23 cellular contexts compared by ENCODE assay signal in the genomic region with DNA sequence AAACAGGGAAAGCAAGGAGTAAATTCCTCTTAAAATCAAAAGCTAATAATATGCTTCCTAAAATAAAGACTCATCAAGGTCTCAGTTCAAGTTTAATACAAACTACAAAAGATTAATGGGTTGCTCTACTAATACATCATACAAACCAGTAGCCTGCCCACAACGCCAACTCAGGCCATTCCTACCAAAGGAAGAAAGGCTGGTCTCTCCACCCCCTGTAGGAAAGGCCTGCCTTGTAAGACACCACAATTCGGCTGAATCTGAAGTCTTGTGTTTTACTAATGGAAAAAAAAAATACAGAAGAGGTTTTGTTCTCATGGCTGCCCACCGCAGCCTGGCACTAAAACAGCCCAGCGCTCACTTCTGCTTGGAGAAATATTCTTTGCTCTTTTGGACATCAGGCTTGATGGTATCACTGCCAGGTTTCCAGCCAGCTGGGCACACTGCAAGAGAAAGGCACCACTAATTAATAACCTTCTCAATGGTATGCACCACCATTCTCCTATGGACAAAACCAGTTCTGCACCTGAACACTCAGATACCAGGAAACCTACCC. TPM values are rescaled to one million over a fixed set of nuclear protein-coding genes. Genes with fewer than 3 reads are reported as not detected.
DNase-seq lines count a peak whose midpoint lies in the region; ATAC-seq, FAIRE-seq and TF ChIP-seq lines count a peak whose summit lies in the region.
"Had no signal": no experiment of that assay in that cellular context is flagged by ENCODE, and none has a peak within 500 bp of the region (broad histone marks: within the 10 kb centered on the region; RNA-seq: fewer than 3 reads in every experiment).

No MANE protein-coding gene starts in this region.

- H3K9me3 ChIP-seq in HepG2 (ENCODE audit: low read length) (no peaks in the 10 kb centered on the region), right lobe of liver (no peaks in the 10 kb centered on the region), mesenchymal stem cell (ENCODE audit: control insufficient read depth, low read length) (no peaks in the 10 kb centered on the region)
- H3K9me3 ChIP-seq: body of pancreas, colonic mucosa, right atrium auricular region, thoracic aorta had no signal

- TF ChIP-seq POLR2A in HepG2 (IDR thresholded peaks at IDR 0.05; ENCODE audit: insufficient read depth in 1 of 2, low read depth in 2 of 2, low read length in 2 of 2) (no peak; a peak in 1 of 4 replicates), right lobe of liver (IDR thresholded peaks at IDR 0.05) (no peak)

- H3K27me3 ChIP-seq in HepG2 (ENCODE audit: control insufficient read depth in 1 of 2, insufficient read depth in 2 of 2, low read length in 2 of 2) (no peaks in the 10 kb centered on the region), right lobe of liver (no peaks in the 10 kb centered on the region), mesenchymal stem cell (ENCODE audit: control insufficient read depth in 1 of 2, insufficient read depth in 1 of 2, low read length in 2 of 2) (no peaks in the 10 kb centered on the region)
- H3K27me3 ChIP-seq: body of pancreas, colonic mucosa, hepatocyte, right atrium auricular region had no signal

- H3K4me1 ChIP-seq in HepG2 (ENCODE audit: insufficient read depth, low read length) (peaks cover 52% of the 10 kb centered on the region), right lobe of liver (peaks cover 0 to 26% (median 7%) of the 10 kb centered on the region in 4 donors), mesenchymal stem cell (ENCODE audit: control insufficient read depth, insufficient read depth, low read depth, low read length) (peaks cover 4% of the 10 kb centered on the region)
- H3K4me1 ChIP-seq: body of pancreas, colonic mucosa had no signal

- H3K14ac ChIP-seq in mesenchymal stem cell (ENCODE audit: low read length in 2 of 2): no peak overlapping the region

- H2BK12ac ChIP-seq in mesenchymal stem cell (ENCODE audit: low read length in 2 of 2): no peak overlapping the region

- H4K91ac ChIP-seq in mesenchymal stem cell (ENCODE audit: low read length): no peak overlapping the region

- H3K27ac ChIP-seq in HepG2 (ENCODE audit: extremely low read length, insufficient read depth, low read length) (peak overlapping the region; percentile 8), right lobe of liver (no peak overlapping the region), caudate nucleus (ENCODE audit: low read depth, low read length) (peak overlapping the region; percentile 72), mesenchymal stem cell (ENCODE audit: low read length, poor library complexity, severe bottlenecking) (no peak overlapping the region)
- H3K27ac ChIP-seq: body of pancreas, colonic mucosa, hepatocyte, thoracic aorta had no signal

- peaks cover 35 to 63% of the 10 kb centered on the region in 2 experiments for H3K36me3 ChIP-seq in HepG2 (replicated peaks in 1 of 2; ENCODE audit: control insufficient read depth in 1 of 2, insufficient read depth in 2 of 2, low read length in 2 of 2)
- H3K36me3 ChIP-seq in right lobe of liver: peaks cover 0 to 74% (median 48%) of the 10 kb centered on the region in 4 donors
- peaks cover 66 to 82% of the 10 kb centered on the region in 2 experiments for H3K36me3 ChIP-seq in mesenchymal stem cell (ENCODE audit: control insufficient read depth in 1 of 2, insufficient read depth in 2 of 2, low read depth in 1 of 2, low read length in 2 of 2)

- TF ChIP-seq EP300 in HepG2 (IDR thresholded peaks at IDR 0.05; ENCODE audit: low read depth in 2 of 2, low read length in 2 of 2) (no peak), HepG2 (CRISPR knock-in tag; IDR thresholded peaks at IDR 0.05; ENCODE audit: borderline replicate concordance) (no peak)

- H3K79me2 ChIP-seq in HepG2 (ENCODE audit: insufficient read depth, low read length): peaks cover 16% of the 10 kb centered on the region

- H3K4me2 ChIP-seq in HepG2 (ENCODE audit: low read depth, low read length): no peak overlapping the region
- no peak overlapping the region for H3K4me2 ChIP-seq in mesenchymal stem cell (ENCODE audit: low read length, poor library complexity, severe bottlenecking)
- H3K4me2 ChIP-seq: hepatocyte had no signal

- no TSS peak for BruUV-seq in HepG2 (replicated peaks; lab: Mats Ljungman, UMichigan)

- no peak overlapping the region for H3K23ac ChIP-seq in mesenchymal stem cell (ENCODE audit: low read length in 2 of 2)

- no peak for FAIRE-seq in HepG2 (lab: Jason Lieb, UNC)

- H4K20me1 ChIP-seq in HepG2 (ENCODE audit: insufficient read depth, low read length): peaks cover 37% of the 10 kb centered on the region

- no peak overlapping the region for H4K8ac ChIP-seq in mesenchymal stem cell (ENCODE audit: low read length)

- H2BK5ac ChIP-seq in mesenchymal stem cell (ENCODE audit: low read depth, low read length, poor library complexity, severe bottlenecking): no peak overlapping the region

- H3K4me3 ChIP-seq in HepG2 (replicated peaks in 1 of 3; ENCODE audit: insufficient read depth in 1 of 3, low read depth in 2 of 3, low read length in 3 of 3) (no peak overlapping the region), right lobe of liver (no peak overlapping the region), mesenchymal stem cell (ENCODE audit: insufficient read depth in 1 of 2, low read depth in 1 of 2, low read length in 2 of 2) (no peak overlapping the region)
- H3K4me3 ChIP-seq: body of pancreas, colonic mucosa, hepatocyte, lung, right atrium auricular region, thoracic aorta had no signal

- no peak for DNase-seq in HepG2 (ENCODE audit: low spot score)
- no peak for DNase-seq in right lobe of liver
- peak in 15 of 61 donors; percentile 4 to 55 (median 21) for DNase-seq in caudate nucleus (lab: John Stamatoyannopoulos, UW)
- DNase-seq in mesenchymal stem cell: no peak
- no peak for DNase-seq in GM20000 (ENCODE audit: low spot score)
- DNase-seq in D341Med (ENCODE audit: low spot score): no peak
- DNase-seq in NCI-H1105 (lab: John Stamatoyannopoulos, UW): no peak
- DNase-seq: activated CD4-positive, alpha-beta T cell treated with anti-CD3 and anti-CD28 coated beads, Interleukin-2, amount 50 U/mL, for 48 hours; activated naive CD4-positive, alpha-beta T cell treated with anti-CD3 and anti-CD28 coated beads, Interleukin-2, amount 50 U/mL, for 16 hours; body of pancreas; CD4-positive, CD25-positive, alpha-beta regulatory T cell; colonic mucosa; DMS53; GF-D8; islet precursor cell; NCI-H1436 treated with DMSO at 0.1 percent for 48 hours; NCI-H526 treated with DMSO at 0.1 percent for 48 hours; SHP77 treated with DMSO at 0.1 percent for 48 hours; T-cell had no signal

- H3K79me1 ChIP-seq in mesenchymal stem cell (replicated peaks; ENCODE audit: low read length, poor library complexity, severe bottlenecking): peaks cover 12% of the 10 kb centered on the region

- H3K4ac ChIP-seq in mesenchymal stem cell (ENCODE audit: low read depth in 1 of 2, low read length in 2 of 2): no peak overlapping the region

- intact Hi-C loops in HepG2 (cut with micrococcal nuclease; ENCODE audit: unreplicated experiment) (no loop called here), right lobe of liver (cut with DNase I) (loop anchor here in 1 of 2 donors (5.0 kb wide), 1 partner anchor 56 kb away; no protein-coding TSS in a partner anchor)

- ATAC-seq in HepG2: no peak
- ATAC-seq in right lobe of liver: no peak
- ATAC-seq: body of pancreas, T-cell had no signal

- TF ChIP-seq CTCF in HepG2 (CRISPR knock-in tag; IDR thresholded peaks at IDR 0.05) (no peak), right lobe of liver (IDR thresholded peaks at IDR 0.05) (no peak), GM20000 (IDR thresholded peaks at IDR 0.05; ENCODE audit: extremely low read depth, missing control alignments) (no peak)

- WGBS in HepG2 (ENCODE audit: low lambda C conversion rate): 92% methylated on average over 4 of the region's 4 CpGs
- 69% methylated on average over 3 of the region's 4 CpGs for WGBS in right lobe of liver (ENCODE audit: insufficient coverage, low coverage, low lambda C conversion rate, missing lambda C conversion rate)
- WGBS in mesenchymal stem cell: over 99% methylated on average over 4 of the region's 4 CpGs

- no peak overlapping the region for H2AK5ac ChIP-seq in mesenchymal stem cell (ENCODE audit: low read length, severe bottlenecking)

- H3K18ac ChIP-seq in mesenchymal stem cell (ENCODE audit: low read depth in 1 of 2, low read length in 2 of 2): no peak overlapping the region

- H2BK15ac ChIP-seq in mesenchymal stem cell (ENCODE audit: low read depth, poor library complexity, severe bottlenecking): no peak overlapping the region

- CTCF ChIA-PET in HepG2 (lab: Yijun Ruan, JAX; ENCODE audit: low intra/inter-chr PET ratio, low total read pairs): interaction anchor here (3.6 kb wide), 1 partner anchor 58 kb away, joined by 49 read pairs; no protein-coding TSS in a partner anchor

- in situ Hi-C loops in HepG2 (cut with HindIII; ENCODE audit: extremely low pct_ligation_motif_present, low pct_unique_long_range_greater_than_20kb): loop anchor here (5.0 kb wide), 1 partner anchor 56 kb away; no protein-coding TSS in a partner anchor

- TF ChIP-seq RAD21 in HepG2 (CRISPR knock-in tag; IDR thresholded peaks at IDR 0.05): no peak

- H2BK120ac ChIP-seq in mesenchymal stem cell (ENCODE audit: low read depth, low read length): no peak overlapping the region

- H2AFZ ChIP-seq in HepG2 (ENCODE audit: low read length) (no peak overlapping the region), mesenchymal stem cell (ENCODE audit: low read depth, low read length) (no peak overlapping the region)
- H2AFZ ChIP-seq: hepatocyte had no signal

- POLR2A ChIA-PET in HepG2 (lab: Yijun Ruan, JAX): interaction anchor here (0.6 to 8.0 kb wide), 8 partner anchors 8 to 59 kb away, joined by 3 to 110 read pairs (median 12); partner anchors contain the start of genes CCDC163, MMACHC, PRDX1 and TESK2

- no peak overlapping the region for H3K9ac ChIP-seq in HepG2 (ENCODE audit: insufficient read depth, low read depth, low read length)
- H3K9ac ChIP-seq in mesenchymal stem cell (ENCODE audit: low read length): peak overlapping the region; percentile 9

RNA-seq across cellular contexts. Expression of gene PRDX1, which starts 10.6 kb away (rescaled TPM):
- total RNA-seq in HepG2 (2016; rRNA removed; fragmentation: Illumina TruSeq; extraction: Trizol) (1,898 and 2,651 TPM in 2 replicates), right lobe of liver (100 to 1,000 TPM; 315 to 672 (median 358) TPM)
- 648 and 690 TPM in 2 replicates for total RNA-seq in HepG2 (2016; cell fraction: cytosol; rRNA removed; fragmentation: Illumina TruSeq; extraction: Trizol; ENCODE audit: low read depth)
- 1,942 and 2,764 TPM in 2 replicates for total RNA-seq in HepG2 (2016; cell fraction: insoluble cytoplasmic fraction; rRNA removed; fragmentation: Illumina TruSeq; extraction: Trizol)
- 688 and 689 TPM in 2 replicates for total RNA-seq in HepG2 (2016; cell fraction: membrane; rRNA removed; fragmentation: Illumina TruSeq; extraction: Trizol)
- 599 and 644 TPM in 2 replicates for total RNA-seq in HepG2 (2016; cell fraction: nucleus; rRNA removed; fragmentation: Illumina TruSeq; extraction: Trizol)
- 550 and 761 TPM in 2 replicates for polyA plus RNA-seq in HepG2 (2011; rRNA removed)
- 477 and 587 TPM in 2 replicates for polyA plus RNA-seq in HepG2 (2011; cell fraction: cytosol; rRNA removed)
- polyA plus RNA-seq in HepG2 (2011; cell fraction: nucleus; rRNA removed): 93.4 and 123 TPM in 2 replicates
- polyA plus RNA-seq in HepG2 (2012): 725 and 786 TPM in 2 replicates
- polyA plus RNA-seq in HepG2 (2016; cell fraction: cytosol; fragmentation: Illumina TruSeq; extraction: Trizol; ENCODE audit: low read depth): 598 and 600 TPM in 2 replicates
- polyA plus RNA-seq in HepG2 (2016; cell fraction: insoluble cytoplasmic fraction; fragmentation: Illumina TruSeq; extraction: Trizol; ENCODE audit: low read depth): 2,458 and 2,666 TPM in 2 replicates
- polyA plus RNA-seq in HepG2 (2016; cell fraction: membrane; fragmentation: Illumina TruSeq; extraction: Trizol; ENCODE audit: low read depth): 496 and 500 TPM in 2 replicates
- polyA plus RNA-seq in HepG2 (2016; cell fraction: nucleus; fragmentation: Illumina TruSeq; extraction: Trizol; ENCODE audit: insufficient read depth, low read depth): 910 and 953 TPM in 2 replicates
- polyA minus RNA-seq in HepG2 (2011; rRNA and poly(A)+ RNA removed; ENCODE audit: low replicate concordance): 219 and 566 TPM in 2 replicates
- 202 and 238 TPM in 2 replicates for polyA minus RNA-seq in HepG2 (2011; cell fraction: cytosol; rRNA and poly(A)+ RNA removed)
- 82.1 and 96.2 TPM in 2 replicates for polyA minus RNA-seq in HepG2 (2011; cell fraction: nucleus; rRNA and poly(A)+ RNA removed)
- polyA plus RNA-seq in mesenchymal stem cell (2013, experiment 1 of 2): 543 TPM
- polyA plus RNA-seq in mesenchymal stem cell (2013, experiment 2 of 2): 562 TPM

RNA-seq across cellular contexts. Expression of gene MMACHC, which starts 10.9 kb away (rescaled TPM):
- total RNA-seq in HepG2 (2016; rRNA removed; fragmentation: Illumina TruSeq; extraction: Trizol) (10.3 and 13.4 TPM in 2 replicates), right lobe of liver (10 to 100 TPM in 5 of 6 experiments, 1 to 10 TPM in 1; 7.7 to 38.5 (median 17.3) TPM)
- total RNA-seq in HepG2 (2016; cell fraction: cytosol; rRNA removed; fragmentation: Illumina TruSeq; extraction: Trizol; ENCODE audit: low read depth): 1.7 and 1.8 TPM in 2 replicates
- total RNA-seq in HepG2 (2016; cell fraction: insoluble cytoplasmic fraction; rRNA removed; fragmentation: Illumina TruSeq; extraction: Trizol): 9.5 and 12.8 TPM in 2 replicates
- 6.3 and 6.7 TPM in 2 replicates for total RNA-seq in HepG2 (2016; cell fraction: membrane; rRNA removed; fragmentation: Illumina TruSeq; extraction: Trizol)
- 4.7 and 6.2 TPM in 2 replicates for total RNA-seq in HepG2 (2016; cell fraction: nucleus; rRNA removed; fragmentation: Illumina TruSeq; extraction: Trizol)
- 11.6 and 12.9 TPM in 2 replicates for polyA plus RNA-seq in HepG2 (2011; rRNA removed)
- 10.0 and 13.8 TPM in 2 replicates for polyA plus RNA-seq in HepG2 (2011; cell fraction: cytosol; rRNA removed)
- polyA plus RNA-seq in HepG2 (2011; cell fraction: nucleus; rRNA removed): 6.5 and 7.9 TPM in 2 replicates
- polyA plus RNA-seq in HepG2 (2012): 5.7 and 8.2 TPM in 2 replicates
- 2.7 and 4.1 TPM in 2 replicates for polyA plus RNA-seq in HepG2 (2016; cell fraction: cytosol; fragmentation: Illumina TruSeq; extraction: Trizol; ENCODE audit: low read depth)
- polyA plus RNA-seq in HepG2 (2016; cell fraction: insoluble cytoplasmic fraction; fragmentation: Illumina TruSeq; extraction: Trizol; ENCODE audit: low read depth): 16.0 and 18.0 TPM in 2 replicates
- 9.0 and 9.8 TPM in 2 replicates for polyA plus RNA-seq in HepG2 (2016; cell fraction: membrane; fragmentation: Illumina TruSeq; extraction: Trizol; ENCODE audit: low read depth)
- 7.7 and 8.8 TPM in 2 replicates for polyA plus RNA-seq in HepG2 (2016; cell fraction: nucleus; fragmentation: Illumina TruSeq; extraction: Trizol; ENCODE audit: insufficient read depth, low read depth)
- 44.1 and 56.1 TPM in 2 replicates for polyA minus RNA-seq in HepG2 (2011; rRNA and poly(A)+ RNA removed; ENCODE audit: low replicate concordance)
- polyA minus RNA-seq in HepG2 (2011; cell fraction: cytosol; rRNA and poly(A)+ RNA removed): 11.0 and 11.6 TPM in 2 replicates
- polyA minus RNA-seq in HepG2 (2011; cell fraction: nucleus; rRNA and poly(A)+ RNA removed): 7.9 and 9.4 TPM in 2 replicates
- 4.6 TPM for polyA plus RNA-seq in mesenchymal stem cell (2013, experiment 1 of 2)
- 5.7 TPM for polyA plus RNA-seq in mesenchymal stem cell (2013, experiment 2 of 2)

RNA-seq across cellular contexts. Expression of gene CCDC163, which starts 11.2 kb away (rescaled TPM):
- total RNA-seq in HepG2 (2016; rRNA removed; fragmentation: Illumina TruSeq; extraction: Trizol) (4.4 and 5.2 TPM in 2 replicates), right lobe of liver (1 to 10 TPM in 2 of 6 experiments, under 1 TPM in 4; 0.31 to 1.3 (median 0.67) TPM)
- 1.7 and 2.0 TPM in 2 replicates for total RNA-seq in HepG2 (2016; cell fraction: cytosol; rRNA removed; fragmentation: Illumina TruSeq; extraction: Trizol; ENCODE audit: low read depth)
- 3.6 and 5.0 TPM in 2 replicates for total RNA-seq in HepG2 (2016; cell fraction: insoluble cytoplasmic fraction; rRNA removed; fragmentation: Illumina TruSeq; extraction: Trizol)
- 4.4 and 4.6 TPM in 2 replicates for total RNA-seq in HepG2 (2016; cell fraction: membrane; rRNA removed; fragmentation: Illumina TruSeq; extraction: Trizol)
- total RNA-seq in HepG2 (2016; cell fraction: nucleus; rRNA removed; fragmentation: Illumina TruSeq; extraction: Trizol): 3.7 and 7.2 TPM in 2 replicates
- polyA plus RNA-seq in HepG2 (2011; rRNA removed): 8.3 and 8.4 TPM in 2 replicates
- 7.4 and 7.9 TPM in 2 replicates for polyA plus RNA-seq in HepG2 (2011; cell fraction: cytosol; rRNA removed)
- polyA plus RNA-seq in HepG2 (2011; cell fraction: nucleus; rRNA removed): 9.2 and 10.0 TPM in 2 replicates
- polyA plus RNA-seq in HepG2 (2012): 3.7 and 3.9 TPM in 2 replicates
- 1.1 and 2.1 TPM in 2 replicates for polyA plus RNA-seq in HepG2 (2016; cell fraction: cytosol; fragmentation: Illumina TruSeq; extraction: Trizol; ENCODE audit: low read depth)
- 4.7 and 5.7 TPM in 2 replicates for polyA plus RNA-seq in HepG2 (2016; cell fraction: insoluble cytoplasmic fraction; fragmentation: Illumina TruSeq; extraction: Trizol; ENCODE audit: low read depth)
- polyA plus RNA-seq in HepG2 (2016; cell fraction: membrane; fragmentation: Illumina TruSeq; extraction: Trizol; ENCODE audit: low read depth): 3.4 and 4.3 TPM in 2 replicates
- 12.7 and 14.5 TPM in 2 replicates for polyA plus RNA-seq in HepG2 (2016; cell fraction: nucleus; fragmentation: Illumina TruSeq; extraction: Trizol; ENCODE audit: insufficient read depth, low read depth)
- 8.9 and 15.8 TPM in 2 replicates for polyA minus RNA-seq in HepG2 (2011; rRNA and poly(A)+ RNA removed; ENCODE audit: low replicate concordance)
- polyA minus RNA-seq in HepG2 (2011; cell fraction: cytosol; rRNA and poly(A)+ RNA removed): 2.3 and 3.3 TPM in 2 replicates
- 5.3 and 5.6 TPM in 2 replicates for polyA minus RNA-seq in HepG2 (2011; cell fraction: nucleus; rRNA and poly(A)+ RNA removed)
- polyA plus RNA-seq in mesenchymal stem cell (2013, experiment 1 of 2): 1.6 TPM
- 1.9 TPM for polyA plus RNA-seq in mesenchymal stem cell (2013, experiment 2 of 2)

RNA-seq across cellular contexts. Expression of gene TESK2, which starts 20.1 kb away (rescaled TPM):
- 5.5 and 6.9 TPM in 2 replicates for total RNA-seq in HepG2 (2016; rRNA removed; fragmentation: Illumina TruSeq; extraction: Trizol)
- total RNA-seq in HepG2 (2016; cell fraction: cytosol; rRNA removed; fragmentation: Illumina TruSeq; extraction: Trizol; ENCODE audit: low read depth): 2.9 and 3.4 TPM in 2 replicates
- 5.6 and 6.8 TPM in 2 replicates for total RNA-seq in HepG2 (2016; cell fraction: insoluble cytoplasmic fraction; rRNA removed; fragmentation: Illumina TruSeq; extraction: Trizol)
- 8.7 and 9.4 TPM in 2 replicates for total RNA-seq in HepG2 (2016; cell fraction: membrane; rRNA removed; fragmentation: Illumina TruSeq; extraction: Trizol)
- total RNA-seq in HepG2 (2016; cell fraction: nucleus; rRNA removed; fragmentation: Illumina TruSeq; extraction: Trizol): 6.2 and 6.8 TPM in 2 replicates
- polyA plus RNA-seq in HepG2 (2011; rRNA removed): 8.8 and 9.6 TPM in 2 replicates
- 9.0 and 9.1 TPM in 2 replicates for polyA plus RNA-seq in HepG2 (2011; cell fraction: cytosol; rRNA removed)
- 10.2 TPM in 2 replicates for polyA plus RNA-seq in HepG2 (2011; cell fraction: nucleus; rRNA removed)
- 6.1 and 8.0 TPM in 2 replicates for polyA plus RNA-seq in HepG2 (2012)
- polyA plus RNA-seq in HepG2 (2016; cell fraction: cytosol; fragmentation: Illumina TruSeq; extraction: Trizol; ENCODE audit: low read depth): 2.3 and 2.9 TPM in 2 replicates
- 5.0 and 6.3 TPM in 2 replicates for polyA plus RNA-seq in HepG2 (2016; cell fraction: insoluble cytoplasmic fraction; fragmentation: Illumina TruSeq; extraction: Trizol; ENCODE audit: low read depth)
- 6.6 and 6.8 TPM in 2 replicates for polyA plus RNA-seq in HepG2 (2016; cell fraction: membrane; fragmentation: Illumina TruSeq; extraction: Trizol; ENCODE audit: low read depth)
- 8.1 and 8.7 TPM in 2 replicates for polyA plus RNA-seq in HepG2 (2016; cell fraction: nucleus; fragmentation: Illumina TruSeq; extraction: Trizol; ENCODE audit: insufficient read depth, low read depth)
- polyA minus RNA-seq in HepG2 (2011; rRNA and poly(A)+ RNA removed; ENCODE audit: low replicate concordance): 4.1 and 11.9 TPM in 2 replicates
- 4.9 and 5.6 TPM in 2 replicates for polyA minus RNA-seq in HepG2 (2011; cell fraction: cytosol; rRNA and poly(A)+ RNA removed)
- polyA minus RNA-seq in HepG2 (2011; cell fraction: nucleus; rRNA and poly(A)+ RNA removed): 7.0 and 7.3 TPM in 2 replicates
- 1 to 10 TPM; 2.7 to 5.5 (median 4.3) TPM for total RNA-seq in right lobe of liver
- polyA plus RNA-seq in mesenchymal stem cell (2013, experiment 1 of 2): 4.2 TPM
- 4.2 TPM for polyA plus RNA-seq in mesenchymal stem cell (2013, experiment 2 of 2)

RNA-seq across cellular contexts. Expression of gene AKR1A1, which starts 39.6 kb away (rescaled TPM):
- total RNA-seq in HepG2 (2016; rRNA removed; fragmentation: Illumina TruSeq; extraction: Trizol) (217 and 233 TPM in 2 replicates), right lobe of liver (100 to 1,000 TPM; 115 to 308 (median 220) TPM)
- 83.2 and 92.8 TPM in 2 replicates for total RNA-seq in HepG2 (2016; cell fraction: cytosol; rRNA removed; fragmentation: Illumina TruSeq; extraction: Trizol; ENCODE audit: low read depth)
- 217 and 238 TPM in 2 replicates for total RNA-seq in HepG2 (2016; cell fraction: insoluble cytoplasmic fraction; rRNA removed; fragmentation: Illumina TruSeq; extraction: Trizol)
- 122 and 152 TPM in 2 replicates for total RNA-seq in HepG2 (2016; cell fraction: membrane; rRNA removed; fragmentation: Illumina TruSeq; extraction: Trizol)
- total RNA-seq in HepG2 (2016; cell fraction: nucleus; rRNA removed; fragmentation: Illumina TruSeq; extraction: Trizol): 126 and 130 TPM in 2 replicates
- polyA plus RNA-seq in HepG2 (2011; rRNA removed): 181 and 188 TPM in 2 replicates
- 171 and 206 TPM in 2 replicates for polyA plus RNA-seq in HepG2 (2011; cell fraction: cytosol; rRNA removed)
- 120 and 146 TPM in 2 replicates for polyA plus RNA-seq in HepG2 (2011; cell fraction: nucleus; rRNA removed)
- polyA plus RNA-seq in HepG2 (2012): 115 TPM in 2 replicates
- polyA plus RNA-seq in HepG2 (2016; cell fraction: cytosol; fragmentation: Illumina TruSeq; extraction: Trizol; ENCODE audit: low read depth): 68.5 and 93.5 TPM in 2 replicates
- 208 and 214 TPM in 2 replicates for polyA plus RNA-seq in HepG2 (2016; cell fraction: insoluble cytoplasmic fraction; fragmentation: Illumina TruSeq; extraction: Trizol; ENCODE audit: low read depth)
- 89.6 and 126 TPM in 2 replicates for polyA plus RNA-seq in HepG2 (2016; cell fraction: membrane; fragmentation: Illumina TruSeq; extraction: Trizol; ENCODE audit: low read depth)
- polyA plus RNA-seq in HepG2 (2016; cell fraction: nucleus; fragmentation: Illumina TruSeq; extraction: Trizol; ENCODE audit: insufficient read depth, low read depth): 233 and 234 TPM in 2 replicates
- 185 and 208 TPM in 2 replicates for polyA minus RNA-seq in HepG2 (2011; rRNA and poly(A)+ RNA removed; ENCODE audit: low replicate concordance)
- 70.5 and 79.0 TPM in 2 replicates for polyA minus RNA-seq in HepG2 (2011; cell fraction: cytosol; rRNA and poly(A)+ RNA removed)
- polyA minus RNA-seq in HepG2 (2011; cell fraction: nucleus; rRNA and poly(A)+ RNA removed): 93.6 and 111 TPM in 2 replicates
- 163 TPM for polyA plus RNA-seq in mesenchymal stem cell (2013, experiment 1 of 2)
- 181 TPM for polyA plus RNA-seq in mesenchymal stem cell (2013, experiment 2 of 2)

Comparison
In these comparisons a context has a peak if more than half of its experiments do, and no peak if none do; other contexts are left out.
1. H3K27ac ChIP-seq: peak in HepG2 (single experiment) and caudate nucleus (single experiment); none in right lobe of liver (0 of 3) and mesenchymal stem cell (single experiment).